1 cellular context compared by ENCODE assay signal in the genomic region with DNA sequence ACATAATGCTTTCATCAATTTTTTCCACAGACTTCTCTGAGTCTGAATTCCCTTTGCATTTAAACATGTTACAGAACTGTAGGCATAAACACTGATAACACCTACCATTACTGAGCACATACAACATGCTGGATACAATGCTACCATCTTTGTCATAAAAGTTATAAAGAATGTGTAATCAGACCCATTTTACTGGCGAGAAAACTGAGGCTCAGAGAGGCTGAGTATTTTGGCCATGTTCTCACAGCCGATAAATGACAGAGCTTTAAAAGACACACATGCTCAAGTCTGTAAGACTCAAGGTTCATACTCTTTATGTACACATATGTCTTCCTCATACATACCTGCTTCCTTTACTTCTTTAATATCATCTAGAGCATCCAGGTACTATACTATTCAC.
TF ChIP-seq lines count a peak whose summit lies in the region.

No MANE protein-coding gene starts in this region.

TF ChIP-seq in GM23338, 12 proteins besides CTCF, POLR2A, EP300 and RAD21:
- TF ChIP-seq, protein P1, sequence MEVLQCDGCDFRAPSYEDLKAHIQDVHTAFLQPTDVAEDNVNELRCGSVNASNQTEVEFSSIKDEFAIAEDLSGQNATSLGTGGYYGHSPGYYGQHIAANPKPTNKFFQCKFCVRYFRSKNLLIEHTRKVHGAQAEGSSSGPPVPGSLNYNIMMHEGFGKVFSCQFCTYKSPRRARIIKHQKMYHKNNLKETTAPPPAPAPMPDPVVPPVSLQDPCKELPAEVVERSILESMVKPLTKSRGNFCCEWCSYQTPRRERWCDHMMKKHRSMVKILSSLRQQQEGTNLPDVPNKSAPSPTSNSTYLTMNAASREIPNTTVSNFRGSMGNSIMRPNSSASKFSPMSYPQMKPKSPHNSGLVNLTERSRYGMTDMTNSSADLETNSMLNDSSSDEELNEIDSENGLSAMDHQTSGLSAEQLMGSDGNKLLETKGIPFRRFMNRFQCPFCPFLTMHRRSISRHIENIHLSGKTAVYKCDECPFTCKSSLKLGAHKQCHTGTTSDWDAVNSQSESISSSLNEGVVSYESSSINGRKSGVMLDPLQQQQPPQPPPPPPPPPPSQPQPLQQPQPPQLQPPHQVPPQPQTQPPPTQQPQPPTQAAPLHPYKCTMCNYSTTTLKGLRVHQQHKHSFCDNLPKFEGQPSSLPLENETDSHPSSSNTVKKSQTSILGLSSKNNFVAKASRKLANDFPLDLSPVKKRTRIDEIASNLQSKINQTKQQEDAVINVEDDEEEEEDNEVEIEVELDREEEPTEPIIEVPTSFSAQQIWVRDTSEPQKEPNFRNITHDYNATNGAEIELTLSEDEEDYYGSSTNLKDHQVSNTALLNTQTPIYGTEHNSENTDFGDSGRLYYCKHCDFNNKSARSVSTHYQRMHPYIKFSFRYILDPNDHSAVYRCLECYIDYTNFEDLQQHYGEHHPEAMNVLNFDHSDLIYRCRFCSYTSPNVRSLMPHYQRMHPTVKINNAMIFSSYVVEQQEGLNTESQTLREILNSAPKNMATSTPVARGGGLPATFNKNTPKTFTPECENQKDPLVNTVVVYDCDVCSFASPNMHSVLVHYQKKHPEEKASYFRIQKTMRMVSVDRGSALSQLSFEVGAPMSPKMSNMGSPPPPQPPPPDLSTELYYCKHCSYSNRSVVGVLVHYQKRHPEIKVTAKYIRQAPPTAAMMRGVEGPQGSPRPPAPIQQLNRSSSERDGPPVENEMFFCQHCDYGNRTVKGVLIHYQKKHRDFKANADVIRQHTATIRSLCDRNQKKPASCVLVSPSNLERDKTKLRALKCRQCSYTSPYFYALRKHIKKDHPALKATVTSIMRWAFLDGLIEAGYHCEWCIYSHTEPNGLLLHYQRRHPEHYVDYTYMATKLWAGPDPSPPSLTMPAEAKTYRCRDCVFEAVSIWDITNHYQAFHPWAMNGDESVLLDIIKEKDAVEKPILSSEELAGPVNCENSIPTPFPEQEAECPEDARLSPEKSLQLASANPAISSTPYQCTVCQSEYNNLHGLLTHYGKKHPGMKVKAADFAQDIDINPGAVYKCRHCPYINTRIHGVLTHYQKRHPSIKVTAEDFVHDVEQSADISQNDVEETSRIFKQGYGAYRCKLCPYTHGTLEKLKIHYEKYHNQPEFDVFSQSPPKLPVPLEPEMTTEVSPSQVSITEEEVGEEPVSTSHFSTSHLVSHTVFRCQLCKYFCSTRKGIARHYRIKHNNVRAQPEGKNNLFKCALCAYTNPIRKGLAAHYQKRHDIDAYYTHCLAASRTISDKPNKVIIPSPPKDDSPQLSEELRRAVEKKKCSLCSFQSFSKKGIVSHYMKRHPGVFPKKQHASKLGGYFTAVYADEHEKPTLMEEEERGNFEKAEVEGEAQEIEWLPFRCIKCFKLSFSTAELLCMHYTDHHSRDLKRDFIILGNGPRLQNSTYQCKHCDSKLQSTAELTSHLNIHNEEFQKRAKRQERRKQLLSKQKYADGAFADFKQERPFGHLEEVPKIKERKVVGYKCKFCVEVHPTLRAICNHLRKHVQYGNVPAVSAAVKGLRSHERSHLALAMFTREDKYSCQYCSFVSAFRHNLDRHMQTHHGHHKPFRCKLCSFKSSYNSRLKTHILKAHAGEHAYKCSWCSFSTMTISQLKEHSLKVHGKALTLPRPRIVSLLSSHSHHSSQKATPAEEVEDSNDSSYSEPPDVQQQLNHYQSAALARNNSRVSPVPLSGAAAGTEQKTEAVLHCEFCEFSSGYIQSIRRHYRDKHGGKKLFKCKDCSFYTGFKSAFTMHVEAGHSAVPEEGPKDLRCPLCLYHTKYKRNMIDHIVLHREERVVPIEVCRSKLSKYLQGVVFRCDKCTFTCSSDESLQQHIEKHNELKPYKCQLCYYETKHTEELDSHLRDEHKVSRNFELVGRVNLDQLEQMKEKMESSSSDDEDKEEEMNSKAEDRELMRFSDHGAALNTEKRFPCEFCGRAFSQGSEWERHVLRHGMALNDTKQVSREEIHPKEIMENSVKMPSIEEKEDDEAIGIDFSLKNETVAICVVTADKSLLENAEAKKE (CRISPR knock-in tag; IDR thresholded peaks at IDR 0.05): no peak
- no peak for TF ChIP-seq EZH2phosphoT487 (IDR thresholded peaks at IDR 0.05; ENCODE audit: unreplicated experiment)
